12 cellular contexts compared by ENCODE assay signal in genomic region chr10:23530079-23530478, GRCh38.
DNase-seq lines count a peak whose midpoint lies in the region; ATAC-seq, FAIRE-seq and TF ChIP-seq lines count a peak whose summit lies in the region.
"Had no signal": no experiment of that assay in that cellular context is flagged by ENCODE, and none has a peak within 500 bp of the region (broad histone marks: within the 10 kb centered on the region; RNA-seq: fewer than 3 reads in every experiment).

No MANE protein-coding gene starts in this region.

- TF ChIP-seq RAD21 in liver (IDR thresholded peaks at IDR 0.05): peak; percentile 53 to 67
- no peak for TF ChIP-seq RAD21 in HepG2 (CRISPR knock-in tag; IDR thresholded peaks at IDR 0.05)

- CTCF ChIA-PET in HepG2 (lab: Yijun Ruan, JAX; ENCODE audit: low intra/inter-chr PET ratio, low total read pairs): interaction anchor here (1.2 to 2.2 kb wide), 3 partner anchors 13 to 372 kb away, joined by 4 to 14 read pairs (median 7); no protein-coding TSS in a partner anchor
- CTCF ChIA-PET in RWPE1 (lab: Yijun Ruan, JAX): interaction anchor here (0.6 kb wide), 1 partner anchor 679 kb away, joined by 7 read pairs; the partner anchor contains the start of gene KIAA1217

- no peak overlapping the region for H3K4me2 ChIP-seq in HepG2 (ENCODE audit: low read depth, low read length)

- no peak for TF ChIP-seq EP300 in HepG2 (IDR thresholded peaks at IDR 0.05; ENCODE audit: low read depth in 2 of 2, low read length in 2 of 2)
- TF ChIP-seq EP300 in HepG2 (CRISPR knock-in tag; IDR thresholded peaks at IDR 0.05; ENCODE audit: borderline replicate concordance): no peak

- no peak overlapping the region for H2AFZ ChIP-seq in HepG2 (ENCODE audit: low read length)

- H3K4me1 ChIP-seq in liver (ENCODE audit: control insufficient read depth in 4 of 4, insufficient read depth in 4 of 4, low read length in 3 of 4) (peaks cover 0 to 2% (median 0%) of the 10 kb centered on the region in 4 donors), HepG2 (ENCODE audit: insufficient read depth, low read length) (no peaks in the 10 kb centered on the region), testis (no peaks in the 10 kb centered on the region)

- DNase-seq in HepG2 (ENCODE audit: low spot score) (no peak), RWPE1 (ENCODE audit: low spot score) (peak; percentile 28), fibroblast of pulmonary artery (ENCODE audit: low read depth) (peak; percentile 42), testis (no peak)
- DNase-seq: activated naive CD4-positive, alpha-beta T cell; EL; NCI-H446 treated with DMSO at 0.1 percent for 48 hours; T-helper 9 cell had no signal

- no TSS peak for BruUV-seq in HepG2 (replicated peaks; lab: Mats Ljungman, UMichigan)

- no peaks in the 10 kb centered on the region for H3K27me3 ChIP-seq in liver (ENCODE audit: control insufficient read depth in 4 of 4, insufficient read depth in 4 of 4, low read length in 3 of 4)
- H3K27me3 ChIP-seq in HepG2 (ENCODE audit: control insufficient read depth in 1 of 2, insufficient read depth in 2 of 2, low read length in 2 of 2): no peaks in the 10 kb centered on the region
- H3K27me3 ChIP-seq in testis: no peaks in the 10 kb centered on the region

- no peak overlapping the region for H3K4me3 ChIP-seq in liver (ENCODE audit: low read depth in 1 of 3, low read length in 3 of 3)
- no peak overlapping the region for H3K4me3 ChIP-seq in HepG2 (replicated peaks in 1 of 3; ENCODE audit: insufficient read depth in 1 of 3, low read depth in 2 of 3, low read length in 3 of 3)
- no peak overlapping the region for H3K4me3 ChIP-seq in fibroblast of pulmonary artery (replicated peaks; ENCODE audit: low read depth, low read length)
- H3K4me3 ChIP-seq in testis: no peak overlapping the region

- H3K79me2 ChIP-seq in HepG2 (ENCODE audit: insufficient read depth, low read length): no peaks in the 10 kb centered on the region

- in situ Hi-C loops in HepG2 (cut with HindIII; ENCODE audit: extremely low pct_ligation_motif_present, low pct_unique_long_range_greater_than_20kb): loop anchor here (25.0 kb wide), 1 partner anchor 368 kb away; no protein-coding TSS in a partner anchor

- FAIRE-seq in HepG2 (lab: Jason Lieb, UNC): no peak

- TF ChIP-seq CTCF in liver (IDR thresholded peaks at IDR 0.05; ENCODE audit: low read depth, low read length, missing input control) (peak; percentile 5), HepG2 (CRISPR knock-in tag; IDR thresholded peaks at IDR 0.05) (no peak), RWPE1 (conservative IDR thresholded peaks at IDR 0.05; ENCODE audit: low read depth) (peak; percentile 40), fibroblast of pulmonary artery (IDR thresholded peaks at IDR 0.05; ENCODE audit: low read length, missing control alignments) (peak; percentile 42), testis (IDR thresholded peaks at IDR 0.05) (peak in 1 of 3 experiments; percentile 42)

- H3K9ac ChIP-seq in liver (ENCODE audit: low read depth in 1 of 2, low read length in 2 of 2): no peak overlapping the region
- H3K9ac ChIP-seq in HepG2 (ENCODE audit: insufficient read depth, low read depth, low read length): no peak overlapping the region

- ATAC-seq in HepG2 (no peak), HG02884 (IDR thresholded peaks at IDR 0.05; ENCODE audit: unreplicated experiment) (no peak), HG03571 (IDR thresholded peaks at IDR 0.05; ENCODE audit: unreplicated experiment) (no peak), HG02759 (IDR thresholded peaks at IDR 0.05; ENCODE audit: unreplicated experiment) (no peak)

- TF ChIP-seq POLR2A in HepG2 (IDR thresholded peaks at IDR 0.05; ENCODE audit: insufficient read depth in 1 of 2, low read depth in 2 of 2, low read length in 2 of 2): no peak
- TF ChIP-seq POLR2A in testis (IDR thresholded peaks at IDR 0.05): no peak

- no peaks in the 10 kb centered on the region for H4K20me1 ChIP-seq in HepG2 (ENCODE audit: insufficient read depth, low read length)

- H3K9me3 ChIP-seq in liver (ENCODE audit: control insufficient read depth in 4 of 4, low read length in 3 of 4) (no peaks in the 10 kb centered on the region), HepG2 (ENCODE audit: low read length) (no peaks in the 10 kb centered on the region), testis (no peaks in the 10 kb centered on the region)

- WGBS in liver: 78% methylated on average over 2 of the region's 2 CpGs
- WGBS in HepG2 (ENCODE audit: low lambda C conversion rate): 1% methylated on average over 2 of the region's 2 CpGs
- WGBS in testis, 2 donors: 72 to 73% methylated on average over 2 of the region's 2 CpGs

- POLR2A ChIA-PET in HepG2 (lab: Yijun Ruan, JAX) (no interaction called here), RWPE1 (lab: Yijun Ruan, JAX; ENCODE audit: low non-redundant PET) (no interaction called here)

- H3K27ac ChIP-seq in liver (ENCODE audit: low read depth in 1 of 2, low read length in 2 of 2): no peak overlapping the region
- no peak overlapping the region for H3K27ac ChIP-seq in HepG2 (ENCODE audit: extremely low read length, insufficient read depth, low read length)
- no peak overlapping the region for H3K27ac ChIP-seq in RWPE1
- no peak overlapping the region for H3K27ac ChIP-seq in testis

- H3K36me3 ChIP-seq in liver (ENCODE audit: control insufficient read depth in 4 of 4, insufficient read depth in 3 of 4, low read depth in 1 of 4, low read length in 3 of 4) (no peaks in the 10 kb centered on the region), HepG2 (replicated peaks in 1 of 2; ENCODE audit: control insufficient read depth in 1 of 2, insufficient read depth in 2 of 2, low read length in 2 of 2) (no peaks in the 10 kb centered on the region), testis (ENCODE audit: low read depth, missing control alignments) (no peaks in the 10 kb centered on the region)

- intact Hi-C loops in HepG2 (cut with micrococcal nuclease; ENCODE audit: unreplicated experiment) (no loop called here), testis (cut with DNase I; ENCODE audit: low total_unique reads) (no loop called here)

TF ChIP-seq in liver, 16 proteins besides CTCF, POLR2A, EP300 and RAD21 (continues in another document):
- no peak for TF ChIP-seq JUND (IDR thresholded peaks at IDR 0.05)
- TF ChIP-seq NR2F2 (IDR thresholded peaks at IDR 0.05): no peak
- no peak for TF ChIP-seq HNF4A (conservative IDR thresholded peaks at IDR 0.05)
- no peak for TF ChIP-seq FOXA2 (IDR thresholded peaks at IDR 0.05)
- TF ChIP-seq YY1 (IDR thresholded peaks at IDR 0.05): no peak
- no peak for TF ChIP-seq MAX (IDR thresholded peaks at IDR 0.05)
- no peak for TF ChIP-seq ATF3 (IDR thresholded peaks at IDR 0.05)
- TF ChIP-seq RXRA (IDR thresholded peaks at IDR 0.05): no peak

TF ChIP-seq in HepG2, 621 proteins besides CTCF, POLR2A, EP300 and RAD21:
- TF ChIP-seq JUND (CRISPR knock-in tag; IDR thresholded peaks at IDR 0.05) (no peak), PHF5A (CRISPR knock-in tag; IDR thresholded peaks at IDR 0.05; ENCODE audit: low read depth, unreplicated experiment) (no peak), TCF7L2 (IDR thresholded peaks at IDR 0.05; ENCODE audit: low read depth, low read length) (no peak)

Comparison
In these comparisons a context has a peak if more than half of its experiments do, and no peak if none do; other contexts are left out.
1. DNase-seq: peak in RWPE1 (single experiment) and fibroblast of pulmonary artery (single experiment); none in HepG2 (single experiment) and testis (single experiment).